ENCODE assay signal across 16 cellular contexts in the genomic region with DNA sequence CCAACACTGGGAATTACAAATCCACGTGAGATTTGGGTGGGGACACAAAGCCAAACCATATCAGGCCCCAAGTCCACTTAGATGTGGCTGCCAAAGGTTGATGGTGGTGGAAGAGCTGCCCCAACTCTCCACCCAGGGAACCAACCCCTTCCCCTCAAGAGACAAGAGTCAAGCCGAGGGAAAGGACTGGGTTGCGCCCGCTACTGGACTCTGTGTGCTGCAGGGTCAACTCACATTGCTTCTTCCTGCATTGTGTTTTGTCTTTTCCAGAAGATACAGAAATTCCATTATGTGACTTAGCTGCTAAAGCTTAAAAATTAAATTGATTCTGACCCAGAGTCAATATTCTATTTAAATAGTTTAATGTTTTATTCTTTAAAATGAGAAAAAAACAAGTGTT. TPM values are rescaled to one million over a fixed set of nuclear protein-coding genes. Genes with fewer than 3 reads are reported as not detected.
DNase-seq lines count a peak whose midpoint lies in the region; ATAC-seq, FAIRE-seq and TF ChIP-seq lines count a peak whose summit lies in the region.
"Had no signal": no experiment of that assay in that cellular context is flagged by ENCODE, and none has a peak within 500 bp of the region (broad histone marks: within the 10 kb centered on the region; RNA-seq: fewer than 3 reads in every experiment).

No MANE protein-coding gene starts in this region.

- POLR2A ChIA-PET in activated CD4-positive, alpha-beta T cell treated with anti-CD3 and anti-CD28 coated beads, Interleukin-2, amount 10 ng/mL, durations not matched to agents 7 days and 5 days (lab: Charles Lee), result no interaction called here

- peak; percentile 60 for TF ChIP-seq CTCF in GM12875 (IDR thresholded peaks at IDR 0.05; ENCODE audit: borderline replicate concordance, insufficient read depth, low read depth, low read length)

- CTCF ChIA-PET in activated CD4-positive, alpha-beta T cell treated with anti-CD3 and anti-CD28 coated beads, Interleukin-2, amount 10 ng/mL, durations not matched to agents 7 days and 5 days (lab: Charles Lee), result interaction anchor here (0.6 kb wide), 1 partner anchor 10 kb away, joined by 3 read pairs; no protein-coding TSS in a partner anchor

- intact Hi-C loops in activated CD4-positive, alpha-beta T cell treated with anti-CD3 and anti-CD28 coated beads, Interleukin-2, amount 10 ng/mL, durations not matched to agents 24 days and 14 days (cut with micrococcal nuclease), result loop anchor here (1.0 to 2.0 kb wide), 2 partner anchors 140 to 210 kb away; no protein-coding TSS in a partner anchor

- H3K9me3 Mint-ChIP-seq in activated CD4-positive, alpha-beta T cell treated with anti-CD3 and anti-CD28 coated beads, Interleukin-2, amount 10 ng/mL, durations not matched to agents 24 days and 14 days, result no peaks in the 10 kb centered on the region
- no peaks in the 10 kb centered on the region for H3K9me3 Mint-ChIP-seq in activated CD4-positive, alpha-beta T cell treated with anti-CD3 and anti-CD28 coated beads, Interleukin-2, amount 10 ng/mL, durations not matched to agents 7 days and 5 days
- H3K9me3 Mint-ChIP-seq: activated CD4-positive, alpha-beta memory T cell treated with anti-CD3 and anti-CD28 coated beads, Interleukin-2, amount 10 ng/mL, durations not matched to agents 7 days and 5 days; nephron progenitor cell had no signal

- H3K27ac Mint-ChIP-seq in activated CD4-positive, alpha-beta T cell treated with anti-CD3 and anti-CD28 coated beads, Interleukin-2, amount 10 ng/mL, durations not matched to agents 24 days and 14 days, result no peak overlapping the region
- H3K27ac Mint-ChIP-seq in activated CD4-positive, alpha-beta T cell treated with anti-CD3 and anti-CD28 coated beads, Interleukin-2, amount 10 ng/mL, durations not matched to agents 7 days and 5 days, result no peak overlapping the region
- H3K27ac Mint-ChIP-seq: activated CD4-positive, alpha-beta memory T cell treated with anti-CD3 and anti-CD28 coated beads, Interleukin-2, amount 10 ng/mL, durations not matched to agents 7 days and 5 days; nephron progenitor cell had no signal

- H3K4me3 ChIP-seq in GM12875 (ENCODE audit: low read depth, low read length), result no peak overlapping the region
- H3K4me3 ChIP-seq: dorsolateral prefrontal cortex, left ventricle myocardium inferior, transverse colon had no signal

- no peaks in the 10 kb centered on the region for H3K36me3 Mint-ChIP-seq in activated CD4-positive, alpha-beta T cell treated with anti-CD3 and anti-CD28 coated beads, Interleukin-2, amount 10 ng/mL, durations not matched to agents 24 days and 14 days (ENCODE audit: low read depth)
- no peaks in the 10 kb centered on the region for H3K36me3 Mint-ChIP-seq in activated CD4-positive, alpha-beta T cell treated with anti-CD3 and anti-CD28 coated beads, Interleukin-2, amount 10 ng/mL, durations not matched to agents 7 days and 5 days (ENCODE audit: low read depth)

- no peak for FAIRE-seq in RCC 7860 (lab: Jason Lieb, UNC)

- peak; percentile 64 for DNase-seq in activated CD4-positive, alpha-beta T cell treated with anti-CD3 and anti-CD28 coated beads, Interleukin-2, amount 10 ng/mL, durations not matched to agents 24 days and 14 days
- no peak for DNase-seq in activated CD4-positive, alpha-beta T cell treated with anti-CD3 and anti-CD28 coated beads, Interleukin-2, amount 10 ng/mL, durations not matched to agents 7 days and 5 days
- DNase-seq in SK-MEL-5 (ENCODE audit: low read depth, low spot score) (peak; percentile 32), iPS-NIHi7 (ENCODE audit: extremely low spot score) (peak; percentile 53), RCC 7860 (ENCODE audit: low spot score) (no peak), mucosa of gallbladder (ENCODE audit: low spot score) (no peak)
- DNase-seq: activated CD4-positive, alpha-beta memory T cell treated with anti-CD3 and anti-CD28 coated beads, Interleukin-2, amount 10 ng/mL, durations not matched to agents 7 days and 5 days; dorsolateral prefrontal cortex; left ventricle myocardium inferior; NCI-H1694; nephron progenitor cell; transverse colon had no signal

- H3K27me3 Mint-ChIP-seq in activated CD4-positive, alpha-beta T cell treated with anti-CD3 and anti-CD28 coated beads, Interleukin-2, amount 10 ng/mL, durations not matched to agents 24 days and 14 days, result peaks cover 4% of the 10 kb centered on the region
- H3K27me3 Mint-ChIP-seq in activated CD4-positive, alpha-beta T cell treated with anti-CD3 and anti-CD28 coated beads, Interleukin-2, amount 10 ng/mL, durations not matched to agents 7 days and 5 days, result no peaks in the 10 kb centered on the region
- H3K27me3 Mint-ChIP-seq: activated CD4-positive, alpha-beta memory T cell treated with anti-CD3 and anti-CD28 coated beads, Interleukin-2, amount 10 ng/mL, durations not matched to agents 7 days and 5 days had no signal

- no peaks in the 10 kb centered on the region for H3K4me1 Mint-ChIP-seq in activated CD4-positive, alpha-beta T cell treated with anti-CD3 and anti-CD28 coated beads, Interleukin-2, amount 10 ng/mL, durations not matched to agents 24 days and 14 days
- no peaks in the 10 kb centered on the region for H3K4me1 Mint-ChIP-seq in activated CD4-positive, alpha-beta T cell treated with anti-CD3 and anti-CD28 coated beads, Interleukin-2, amount 10 ng/mL, durations not matched to agents 7 days and 5 days
- H3K4me1 Mint-ChIP-seq: activated CD4-positive, alpha-beta memory T cell treated with anti-CD3 and anti-CD28 coated beads, Interleukin-2, amount 10 ng/mL, durations not matched to agents 7 days and 5 days; nephron progenitor cell had no signal

- H3K4me3 Mint-ChIP-seq in activated CD4-positive, alpha-beta T cell treated with anti-CD3 and anti-CD28 coated beads, Interleukin-2, amount 10 ng/mL, durations not matched to agents 24 days and 14 days, result no peak overlapping the region
- no peak overlapping the region for H3K4me3 Mint-ChIP-seq in activated CD4-positive, alpha-beta T cell treated with anti-CD3 and anti-CD28 coated beads, Interleukin-2, amount 10 ng/mL, durations not matched to agents 7 days and 5 days
- H3K4me3 Mint-ChIP-seq: activated CD4-positive, alpha-beta memory T cell treated with anti-CD3 and anti-CD28 coated beads, Interleukin-2, amount 10 ng/mL, durations not matched to agents 7 days and 5 days; nephron progenitor cell had no signal

- in situ Hi-C loops in SK-MEL-5 (cut with HindIII; ENCODE audit: low pct_unique_long_range_greater_than_20kb, low sequenced_read_pairs), result no loop called here

- no peak for ATAC-seq in HG03280 (IDR thresholded peaks at IDR 0.05; ENCODE audit: unreplicated experiment)

RNA-seq across cellular contexts. Expression of a gene that starts 58.5 kb away (rescaled TPM):
- not detected in 2 replicates for total RNA-seq in activated CD4-positive, alpha-beta T cell treated with anti-CD3 and anti-CD28 coated beads, Interleukin-2, amount 10 ng/mL, durations not matched to agents 24 days and 14 days
- total RNA-seq in activated CD4-positive, alpha-beta T cell treated with anti-CD3 and anti-CD28 coated beads, Interleukin-2, amount 10 ng/mL, durations not matched to agents 7 days and 5 days, result not detected
- total RNA-seq in SK-MEL-5 (2014; rRNA removed; shearing (Covaris generic)), result not detected in 2 replicates
- not detected in 2 replicates for polyA plus RNA-seq in SK-MEL-5 (2015; cell fraction: cytosol; rRNA removed)
- 0.07 TPM in 1 of 2 replicates, not detected in the other for polyA plus RNA-seq in SK-MEL-5 (2015; cell fraction: nucleus; rRNA removed)
- total RNA-seq in mucosa of gallbladder, result not detected
- total RNA-seq: activated CD4-positive, alpha-beta memory T cell treated with anti-CD3 and anti-CD28 coated beads, Interleukin-2, amount 10 ng/mL, durations not matched to agents 7 days and 5 days; left ventricle myocardium inferior; T-helper 1 cell treated with Interleukin-12 subunit alpha and Interleukin-12 subunit beta and Interleukin-4 antibody, amounts not matched to agents 30 ng/mL and 1 ng/mL, for 36 hours had no signal
- polyA plus RNA-seq: AG04450 had no signal

Comparison
In these comparisons a context has a peak if more than half of its experiments do, and no peak if none do; other contexts are left out.
1. DNase-seq: peak in activated CD4-positive, alpha-beta T cell treated with anti-CD3 and anti-CD28 coated beads, Interleukin-2, amount 10 ng/mL, durations not matched to agents 24 days and 14 days (single experiment), SK-MEL-5 (single experiment) and iPS-NIHi7 (single experiment); none in activated CD4-positive, alpha-beta T cell treated with anti-CD3 and anti-CD28 coated beads, Interleukin-2, amount 10 ng/mL, durations not matched to agents 7 days and 5 days (single experiment), RCC 7860 (single experiment) and mucosa of gallbladder (single experiment).